8 cellular contexts compared by ENCODE assay signal in genomic region chr4:125741825-125742452, GRCh38.
DNase-seq lines count a peak whose midpoint lies in the region; ATAC-seq, FAIRE-seq and TF ChIP-seq lines count a peak whose summit lies in the region.

No MANE protein-coding gene starts in this region.

- H3K27me3 Mint-ChIP-seq in activated CD4-positive, alpha-beta T cell treated with anti-CD3 and anti-CD28 coated beads, Interleukin-2, amount 10 ng/mL, durations not matched to agents 7 days and 5 days, result no peaks in the 10 kb centered on the region

- H3K4me3 Mint-ChIP-seq in activated CD4-positive, alpha-beta T cell treated with anti-CD3 and anti-CD28 coated beads, Interleukin-2, amount 10 ng/mL, durations not matched to agents 7 days and 5 days, result no peak overlapping the region

- POLR2A ChIA-PET in activated CD4-positive, alpha-beta T cell treated with anti-CD3 and anti-CD28 coated beads, Interleukin-2, amount 10 ng/mL, durations not matched to agents 7 days and 5 days (lab: Charles Lee), result no interaction called here

- CTCF ChIA-PET in activated CD4-positive, alpha-beta T cell treated with anti-CD3 and anti-CD28 coated beads, Interleukin-2, amount 10 ng/mL, durations not matched to agents 7 days and 5 days (lab: Charles Lee), result no interaction called here

- FAIRE-seq in A204.1 (lab: Jason Lieb, UNC) (peak; percentile 74), GM12891 (lab: Jason Lieb, UNC) (no peak)

- in situ Hi-C loops in SK-MEL-5 (cut with HindIII; ENCODE audit: low pct_unique_long_range_greater_than_20kb, low sequenced_read_pairs), result no loop called here

- H3K9me3 Mint-ChIP-seq in activated CD4-positive, alpha-beta T cell treated with anti-CD3 and anti-CD28 coated beads, Interleukin-2, amount 10 ng/mL, durations not matched to agents 7 days and 5 days, result peaks cover 2% of the 10 kb centered on the region

- no peak for TF ChIP-seq POLR2A in GM12891 (IDR thresholded peaks at IDR 0.05; ENCODE audit: low read depth, low read length)

- peak; percentile 59 for ATAC-seq in GM18502 (IDR thresholded peaks at IDR 0.05; ENCODE audit: poor library complexity, unreplicated experiment)
- no peak for ATAC-seq in HG02610 (IDR thresholded peaks at IDR 0.05; ENCODE audit: unreplicated experiment)

- H3K27ac Mint-ChIP-seq in activated CD4-positive, alpha-beta T cell treated with anti-CD3 and anti-CD28 coated beads, Interleukin-2, amount 10 ng/mL, durations not matched to agents 7 days and 5 days, result no peak overlapping the region

- H3K4me1 Mint-ChIP-seq in activated CD4-positive, alpha-beta T cell treated with anti-CD3 and anti-CD28 coated beads, Interleukin-2, amount 10 ng/mL, durations not matched to agents 7 days and 5 days, result no peaks in the 10 kb centered on the region

- H3K36me3 Mint-ChIP-seq in activated CD4-positive, alpha-beta T cell treated with anti-CD3 and anti-CD28 coated beads, Interleukin-2, amount 10 ng/mL, durations not matched to agents 7 days and 5 days (ENCODE audit: low read depth), result no peaks in the 10 kb centered on the region

- DNase-seq in SK-MEL-5 (ENCODE audit: low read depth, low spot score) (peak; percentile 50), glomerular visceral epithelial cell (ENCODE audit: extremely low spot score) (peak; percentile 30), GM12891 (ENCODE audit: insufficient read length, low spot score) (no peak), NCI-H187 treated with DMSO at 0.1 percent for 48 hours (lab: John Stamatoyannopoulos, UW) (no peak)
- no peak for DNase-seq in activated CD4-positive, alpha-beta T cell treated with anti-CD3 and anti-CD28 coated beads, Interleukin-2, amount 10 ng/mL, durations not matched to agents 7 days and 5 days

TF ChIP-seq in GM12891, 5 proteins besides CTCF, POLR2A, EP300 and RAD21:
- TF ChIP-seq TAF1 (IDR thresholded peaks at IDR 0.05; ENCODE audit: low read depth, low read length) (no peak), PAX5 (IDR thresholded peaks at IDR 0.05; ENCODE audit: insufficient read depth, low read length, severe bottlenecking) (no peak), POLR2AphosphoS5 (IDR thresholded peaks at IDR 0.05; ENCODE audit: low read depth, low read length) (no peak), SPI1 (IDR thresholded peaks at IDR 0.05; ENCODE audit: low read depth, low read length) (no peak), POU2F2 (IDR thresholded peaks at IDR 0.05; ENCODE audit: low read depth, low read length) (no peak)
TF ChIP-seq in GM12891: peak in this region for 0.

Comparison
In these comparisons a context has a peak if more than half of its experiments do, and no peak if none do; other contexts are left out.
1. DNase-seq: peak in SK-MEL-5 (single experiment) and glomerular visceral epithelial cell (single experiment); none in activated CD4-positive, alpha-beta T cell treated with anti-CD3 and anti-CD28 coated beads, Interleukin-2, amount 10 ng/mL, durations not matched to agents 7 days and 5 days (single experiment), GM12891 (single experiment) and NCI-H187 treated with DMSO at 0.1 percent for 48 hours (single experiment).